In genomic region chr3:136938334-136938733, GRCh38 we compare ENCODE assay signal across 14 cellular contexts. TPM values are rescaled to one million over a fixed set of nuclear protein-coding genes. Genes with fewer than 3 reads are reported as not detected.
A peak's percentile ranks its signal among the peaks of the same experiment; 100 is the strongest.
DNase-seq lines count a peak whose midpoint lies in the region; ATAC-seq and TF ChIP-seq lines count a peak whose summit lies in the region.
"Had no signal": no experiment of that assay in that cellular context is flagged by ENCODE, and none has a peak within 500 bp of the region (broad histone marks: within the 10 kb centered on the region; RNA-seq: fewer than 3 reads in every experiment).

No MANE protein-coding gene starts in this region.

- no peak for TF ChIP-seq CTCF in foreskin keratinocyte (conservative IDR thresholded peaks at IDR 0.05)

- peaks cover 23% of the 10 kb centered on the region for H3K4me1 ChIP-seq in foreskin keratinocyte

- H3K27me3 ChIP-seq in foreskin keratinocyte: no peaks in the 10 kb centered on the region
- H3K27me3 ChIP-seq: ovary had no signal

- no peak overlapping the region for H3K27ac ChIP-seq in foreskin keratinocyte
- H3K27ac ChIP-seq: ovary had no signal

- ATAC-seq in foreskin keratinocyte: peak; percentile 55
- no peak for ATAC-seq in GM19455 (IDR thresholded peaks at IDR 0.05; ENCODE audit: unreplicated experiment)

- DNase-seq in AG08395 (ENCODE audit: low spot score): peak; percentile 58
- DNase-seq in GM04503 (ENCODE audit: low read depth): peak; percentile 65
- peak; percentile 64 for DNase-seq in amniotic epithelial cell (ENCODE audit: low read depth)
- no peak for DNase-seq in foreskin keratinocyte
- no peak for DNase-seq in stimulated activated CD4-positive, alpha-beta T cell treated with anti-CD3 and anti-CD28 coated beads, Interleukin-4, amount 100 ng/mL, for 1 hour
- DNase-seq in NCI-H1105 (lab: John Stamatoyannopoulos, UW): no peak
- no peak for DNase-seq in AML-193 (lab: John Stamatoyannopoulos, UW)
- DNase-seq: activated gamma-delta T cell treated with Interleukin-2 at 50 U/mL for 16 hours; CD4-positive, alpha-beta T cell; NCI-H1436 treated with DMSO at 0.1 percent for 48 hours; NCI-H748 treated with DMSO at 0.1 percent for 48 hours; ovary; T-helper 1 cell had no signal

RNA-seq across cellular contexts. Expression of gene IL20RB, which starts 19.4 kb away (rescaled TPM):
- 104 and 118 TPM in 2 replicates for total RNA-seq in foreskin keratinocyte
- 92.1 and 110 TPM in 2 replicates for polyA plus RNA-seq in foreskin keratinocyte

Comparison
In these comparisons a context has a peak if more than half of its experiments do, and no peak if none do; other contexts are left out.
1. DNase-seq: peak in AG08395 (single experiment), GM04503 (single experiment) and amniotic epithelial cell (single experiment); none in foreskin keratinocyte (0 of 2), stimulated activated CD4-positive, alpha-beta T cell treated with anti-CD3 and anti-CD28 coated beads, Interleukin-4, amount 100 ng/mL, for 1 hour (single experiment), NCI-H1105 (single experiment) and AML-193 (0 of 2).